Comparison of ENCODE assay signal across 22 cellular contexts in the genomic region with DNA sequence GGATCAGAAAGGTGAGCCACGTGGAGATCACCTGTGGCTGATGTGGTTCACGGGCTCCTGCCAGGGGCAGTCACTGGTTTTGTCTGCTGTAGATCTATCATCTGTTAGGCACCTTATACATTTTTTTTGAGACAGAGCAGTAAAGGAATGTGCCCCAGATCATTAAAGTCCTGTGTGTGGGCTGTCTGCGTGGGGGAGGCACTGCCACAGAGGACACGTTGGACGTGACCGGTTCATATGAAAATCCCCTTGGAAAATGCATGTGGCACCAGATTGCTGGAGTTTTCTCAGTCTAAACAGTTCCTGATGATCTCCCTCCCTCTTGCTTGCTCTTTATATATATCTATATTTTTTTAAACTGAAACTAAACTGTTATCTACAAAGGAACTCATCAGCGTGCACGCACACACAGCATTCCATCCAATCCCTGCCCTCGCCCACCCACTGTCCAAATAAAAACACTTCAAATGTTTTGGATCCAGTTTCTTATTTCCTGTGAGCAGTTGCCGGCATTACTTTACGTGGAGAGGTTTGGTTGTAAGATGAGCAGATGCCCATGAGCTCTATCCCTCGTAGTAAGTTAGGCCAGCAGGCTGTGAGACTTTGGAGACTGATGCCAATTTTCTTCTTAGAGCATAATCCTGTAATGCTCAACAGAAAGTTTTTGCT.
DNase-seq lines count a peak whose midpoint lies in the region; ATAC-seq and TF ChIP-seq lines count a peak whose summit lies in the region.
"Had no signal": no experiment of that assay in that cellular context is flagged by ENCODE, and none has a peak within 500 bp of the region (broad histone marks: within the 10 kb centered on the region; RNA-seq: fewer than 3 reads in every experiment).

No MANE protein-coding gene starts in this region.

- no peaks in the 10 kb centered on the region for H3K4me1 ChIP-seq in SK-N-SH (ENCODE audit: control insufficient read depth in 1 of 2, insufficient read depth in 2 of 2, low read depth in 1 of 2, low read length in 1 of 2)
- H3K4me1 ChIP-seq in adipocyte (ENCODE audit: control insufficient read depth, insufficient read depth, low read length): no peaks in the 10 kb centered on the region
- no peaks in the 10 kb centered on the region for H3K4me1 ChIP-seq in upper lobe of right lung

- CTCF ChIA-PET in SK-N-SH (lab: Yijun Ruan, JAX): no interaction called here

- TF ChIP-seq CTCF in SK-N-SH (IDR thresholded peaks at IDR 0.05) (no peak), foreskin fibroblast (IDR thresholded peaks at IDR 0.05; ENCODE audit: low read depth, low read length) (no peak), upper lobe of right lung (IDR thresholded peaks at IDR 0.05) (no peak)

- H4K20me1 ChIP-seq in SK-N-SH (ENCODE audit: insufficient read depth): no peaks in the 10 kb centered on the region

- POLR2A ChIA-PET in SK-N-SH (lab: Yijun Ruan, JAX): no interaction called here

- H2AFZ ChIP-seq in SK-N-SH (ENCODE audit: low read depth): no peak overlapping the region
- H2AFZ ChIP-seq: GM23338 had no signal

- H3K9me3 ChIP-seq in SK-N-SH (no peaks in the 10 kb centered on the region), adipocyte (ENCODE audit: control insufficient read depth, low read length) (no peaks in the 10 kb centered on the region), upper lobe of right lung (no peaks in the 10 kb centered on the region)

- intact Hi-C loops in upper lobe of right lung (cut with DNase I): no loop called here

- ATAC-seq in SK-N-SH treated with all-trans-retinoic acid at 6 μM for 48 hours: no peak; the same call in 2 of the 3 replicates
- no peak for ATAC-seq in upper lobe of right lung
- no peak for ATAC-seq in GM19328 (IDR thresholded peaks at IDR 0.05; ENCODE audit: unreplicated experiment)
- ATAC-seq in HG03442 (IDR thresholded peaks at IDR 0.05; ENCODE audit: unreplicated experiment): no peak
- ATAC-seq: GM23338, Panc1, T-helper 17 cell had no signal

- 6% methylated on average over 12 of the region's 12 CpGs for WGBS in SK-N-SH (ENCODE audit: low lambda C conversion rate)

- H3K79me2 ChIP-seq in SK-N-SH (ENCODE audit: insufficient read depth): no peaks in the 10 kb centered on the region

- peak overlapping the region; percentile 29; the same call in 1 of the 2 replicates for H3K4me2 ChIP-seq in SK-N-SH
- H3K4me2 ChIP-seq: GM23338 had no signal

- peaks cover 18% of the 10 kb centered on the region; the same call in 1 of the 2 replicates for H3K27me3 ChIP-seq in SK-N-SH (ENCODE audit: insufficient read depth)
- H3K27me3 ChIP-seq in adipocyte (replicated peaks; ENCODE audit: control insufficient read depth, insufficient read depth, low read length): peaks cover 13% of the 10 kb centered on the region
- no peaks in the 10 kb centered on the region for H3K27me3 ChIP-seq in upper lobe of right lung

- H3K4me3 ChIP-seq in SK-N-SH (ENCODE audit: low read depth in 2 of 2, low read length in 1 of 2) (no peak overlapping the region), adipocyte (ENCODE audit: low read length) (peak overlapping the region; percentile 14), foreskin fibroblast (ENCODE audit: low read depth in 1 of 2, low read length in 2 of 2) (peak overlapping the region; percentile 24 to 33), upper lobe of right lung (peak overlapping the region; percentile 6)
- H3K4me3 ChIP-seq: GM23338 had no signal

- no peak overlapping the region for H3K27ac ChIP-seq in SK-N-SH (ENCODE audit: low read depth in 2 of 2, low read length in 1 of 2)
- H3K27ac ChIP-seq in upper lobe of right lung: no peak overlapping the region
- H3K27ac ChIP-seq: WERI-Rb-1 had no signal

- DNase-seq in SK-N-SH: no peak
- peak; percentile 53 for DNase-seq in adipocyte (ENCODE audit: low read depth)
- DNase-seq in foreskin fibroblast: peak; percentile 12 to 47
- no peak for DNase-seq in upper lobe of right lung
- no peak for DNase-seq in NAMALWA (ENCODE audit: low spot score)
- DNase-seq: 8988T; activated CD4-positive, alpha-beta memory T cell treated with anti-CD3 and anti-CD28 coated beads for 36 hours; activated naive CD4-positive, alpha-beta T cell; activated T-cell treated with anti-CD3 and anti-CD28 coated beads for 4 hours; DMS153; KBM-7; naive B cell; NCI-H1092; NCI-H2029 treated with DMSO at 0.1 percent for 48 hours; posterior cingulate gyrus; T-helper 17 cell; WERI-Rb-1 had no signal

- H3F3A ChIP-seq in SK-N-SH (replicated peaks; ENCODE audit: insufficient read depth): no peaks in the 10 kb centered on the region

- H3K9me2 ChIP-seq in SK-N-SH: no peaks in the 10 kb centered on the region

- TF ChIP-seq RAD21 in SK-N-SH (IDR thresholded peaks at IDR 0.05; ENCODE audit: low read length): no peak

- TF ChIP-seq EP300 in SK-N-SH (IDR thresholded peaks at IDR 0.05; ENCODE audit: borderline replicate concordance in 1 of 2, low read depth in 1 of 2, low read length in 1 of 2): no peak

- no peak overlapping the region for H3K9ac ChIP-seq in SK-N-SH
- H3K9ac ChIP-seq in adipocyte (ENCODE audit: low read length): no peak overlapping the region

- H3K36me3 ChIP-seq in SK-N-SH (replicated peaks in 1 of 2; ENCODE audit: control insufficient read depth in 1 of 2, insufficient read depth in 2 of 2, low read length in 1 of 2) (no peaks in the 10 kb centered on the region), adipocyte (ENCODE audit: control insufficient read depth, insufficient read depth, low read length, severe bottlenecking) (no peaks in the 10 kb centered on the region), upper lobe of right lung (no peaks in the 10 kb centered on the region)
- H3K36me3 ChIP-seq: WERI-Rb-1 had no signal

TF ChIP-seq in SK-N-SH, 30 proteins besides CTCF, POLR2A, EP300 and RAD21:
- TF ChIP-seq TCF12 (IDR thresholded peaks at IDR 0.05) (no peak), MXI1 (IDR thresholded peaks at IDR 0.05; ENCODE audit: low read depth, low read length) (no peak), GATA2 (CRISPR knock-in tag; IDR thresholded peaks at IDR 0.05) (no peak), YY1 (IDR thresholded peaks at IDR 0.05; ENCODE audit: low read depth) (no peak), SMC3 (IDR thresholded peaks at IDR 0.05; ENCODE audit: low read depth, low read length) (no peak), RCOR1 (IDR thresholded peaks at IDR 0.05; ENCODE audit: low read length) (no peak), FOXM1 (IDR thresholded peaks at IDR 0.05; ENCODE audit: low read depth) (no peak), EZH2phosphoT487 (IDR thresholded peaks at IDR 0.05; ENCODE audit: borderline replicate concordance, low read depth) (no peak), RFX5 (IDR thresholded peaks at IDR 0.05; ENCODE audit: low read length) (no peak), GABPA (IDR thresholded peaks at IDR 0.05; ENCODE audit: low read depth) (no peak), NFIC (IDR thresholded peaks at IDR 0.05; ENCODE audit: borderline replicate concordance) (no peak)
- TF ChIP-seq, protein P1, sequence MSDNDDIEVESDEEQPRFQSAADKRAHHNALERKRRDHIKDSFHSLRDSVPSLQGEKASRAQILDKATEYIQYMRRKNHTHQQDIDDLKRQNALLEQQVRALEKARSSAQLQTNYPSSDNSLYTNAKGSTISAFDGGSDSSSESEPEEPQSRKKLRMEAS (IDR thresholded peaks at IDR 0.05; ENCODE audit: low read depth): no peak
- TF ChIP-seq, protein P2, sequence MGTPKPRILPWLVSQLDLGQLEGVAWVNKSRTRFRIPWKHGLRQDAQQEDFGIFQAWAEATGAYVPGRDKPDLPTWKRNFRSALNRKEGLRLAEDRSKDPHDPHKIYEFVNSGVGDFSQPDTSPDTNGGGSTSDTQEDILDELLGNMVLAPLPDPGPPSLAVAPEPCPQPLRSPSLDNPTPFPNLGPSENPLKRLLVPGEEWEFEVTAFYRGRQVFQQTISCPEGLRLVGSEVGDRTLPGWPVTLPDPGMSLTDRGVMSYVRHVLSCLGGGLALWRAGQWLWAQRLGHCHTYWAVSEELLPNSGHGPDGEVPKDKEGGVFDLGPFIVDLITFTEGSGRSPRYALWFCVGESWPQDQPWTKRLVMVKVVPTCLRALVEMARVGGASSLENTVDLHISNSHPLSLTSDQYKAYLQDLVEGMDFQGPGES (IDR thresholded peaks at IDR 0.05; ENCODE audit: low read depth, low read length): no peak
TF ChIP-seq in SK-N-SH: peak in this region for 0.

TF ChIP-seq in SK-N-SH treated with all-trans-retinoic acid at 6 μM for 48 hours, 23 proteins besides CTCF, POLR2A, EP300 and RAD21 (continues in another document):
- TF ChIP-seq ZNF70 (CRISPR knock-in tag; IDR thresholded peaks at IDR 0.05) (no peak), GLIS3 (CRISPR knock-in tag; IDR thresholded peaks at IDR 0.05) (no peak), BACH2 (CRISPR knock-in tag; IDR thresholded peaks at IDR 0.05; ENCODE audit: borderline replicate concordance) (no peak), ISL1 (CRISPR knock-in tag; IDR thresholded peaks at IDR 0.05) (no peak), RARB (CRISPR knock-in tag; IDR thresholded peaks at IDR 0.05) (no peak)
- TF ChIP-seq, protein P3, sequence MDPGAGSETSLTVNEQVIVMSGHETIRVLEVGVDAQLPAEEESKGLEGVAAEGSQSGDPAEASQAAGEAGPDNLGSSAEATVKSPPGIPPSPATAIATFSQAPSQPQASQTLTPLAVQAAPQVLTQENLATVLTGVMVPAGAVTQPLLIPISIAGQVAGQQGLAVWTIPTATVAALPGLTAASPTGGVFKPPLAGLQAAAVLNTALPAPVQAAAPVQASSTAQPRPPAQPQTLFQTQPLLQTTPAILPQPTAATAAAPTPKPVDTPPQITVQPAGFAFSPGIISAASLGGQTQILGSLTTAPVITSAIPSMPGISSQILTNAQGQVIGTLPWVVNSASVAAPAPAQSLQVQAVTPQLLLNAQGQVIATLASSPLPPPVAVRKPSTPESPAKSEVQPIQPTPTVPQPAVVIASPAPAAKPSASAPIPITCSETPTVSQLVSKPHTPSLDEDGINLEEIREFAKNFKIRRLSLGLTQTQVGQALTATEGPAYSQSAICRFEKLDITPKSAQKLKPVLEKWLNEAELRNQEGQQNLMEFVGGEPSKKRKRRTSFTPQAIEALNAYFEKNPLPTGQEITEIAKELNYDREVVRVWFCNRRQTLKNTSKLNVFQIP (CRISPR knock-in tag; IDR thresholded peaks at IDR 0.05; ENCODE audit: borderline replicate concordance, low read depth): no peak
- TF ChIP-seq, protein P4, sequence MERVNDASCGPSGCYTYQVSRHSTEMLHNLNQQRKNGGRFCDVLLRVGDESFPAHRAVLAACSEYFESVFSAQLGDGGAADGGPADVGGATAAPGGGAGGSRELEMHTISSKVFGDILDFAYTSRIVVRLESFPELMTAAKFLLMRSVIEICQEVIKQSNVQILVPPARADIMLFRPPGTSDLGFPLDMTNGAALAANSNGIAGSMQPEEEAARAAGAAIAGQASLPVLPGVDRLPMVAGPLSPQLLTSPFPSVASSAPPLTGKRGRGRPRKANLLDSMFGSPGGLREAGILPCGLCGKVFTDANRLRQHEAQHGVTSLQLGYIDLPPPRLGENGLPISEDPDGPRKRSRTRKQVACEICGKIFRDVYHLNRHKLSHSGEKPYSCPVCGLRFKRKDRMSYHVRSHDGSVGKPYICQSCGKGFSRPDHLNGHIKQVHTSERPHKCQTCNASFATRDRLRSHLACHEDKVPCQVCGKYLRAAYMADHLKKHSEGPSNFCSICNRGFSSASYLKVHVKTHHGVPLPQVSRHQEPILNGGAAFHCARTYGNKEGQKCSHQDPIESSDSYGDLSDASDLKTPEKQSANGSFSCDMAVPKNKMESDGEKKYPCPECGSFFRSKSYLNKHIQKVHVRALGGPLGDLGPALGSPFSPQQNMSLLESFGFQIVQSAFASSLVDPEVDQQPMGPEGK (CRISPR knock-in tag; IDR thresholded peaks at IDR 0.05; ENCODE audit: borderline replicate concordance): no peak

Comparison
In these comparisons a context has a peak if more than half of its experiments do, and no peak if none do; other contexts are left out.
1. DNase-seq: peak in adipocyte (single experiment) and foreskin fibroblast (2 of 2); none in SK-N-SH (single experiment), upper lobe of right lung (single experiment) and NAMALWA (single experiment).
2. H3K4me3 ChIP-seq: peak in adipocyte (single experiment), foreskin fibroblast (2 of 2) and upper lobe of right lung (single experiment); none in SK-N-SH (0 of 2).